8 cellular contexts compared by ENCODE assay signal in the genomic region with DNA sequence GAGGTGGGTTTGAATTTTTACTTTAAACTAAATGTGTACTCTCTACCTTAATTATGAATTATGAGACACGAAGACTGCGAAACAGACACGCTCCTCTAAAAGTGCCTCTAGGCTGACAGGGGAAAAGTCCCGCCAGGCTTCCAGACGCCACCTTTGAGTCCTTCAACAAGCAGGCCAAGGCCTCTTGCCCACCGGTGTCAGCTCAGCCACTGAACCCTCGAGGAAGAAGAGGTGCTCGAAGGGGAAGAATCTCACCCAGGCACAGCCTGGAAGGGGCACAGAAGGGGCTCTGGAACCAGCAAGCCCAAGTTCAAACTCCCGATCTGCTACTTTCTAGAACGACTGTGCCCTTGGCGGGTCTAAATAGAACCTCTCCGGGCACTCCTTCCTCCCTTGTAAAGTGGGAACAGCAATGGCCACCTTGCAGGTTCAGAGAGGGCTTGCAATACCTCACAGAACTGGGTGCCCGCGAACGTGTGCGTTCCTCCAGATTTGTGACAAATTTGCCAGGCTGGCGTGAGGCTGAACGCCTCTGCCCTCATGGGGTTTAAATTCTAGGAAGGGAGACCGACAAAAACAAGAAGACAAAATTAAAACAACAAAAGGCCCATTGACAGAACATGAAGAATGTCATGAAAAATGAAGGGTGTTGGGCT.
DNase-seq lines count a peak whose midpoint lies in the region; ATAC-seq and TF ChIP-seq lines count a peak whose summit lies in the region.

No MANE protein-coding gene starts in this region.

- peak overlapping the region; percentile 56 to 74; a peak in 3 of 4 replicates for H3K4me3 ChIP-seq in DND-41 (ENCODE audit: low read depth in 1 of 2, low read length in 2 of 2)
- peak overlapping the region; percentile 70 to 96 (median 90) for H3K4me3 ChIP-seq in esophagus squamous epithelium

- peaks cover 35% of the 10 kb centered on the region for H3K4me1 ChIP-seq in DND-41 (ENCODE audit: insufficient read depth, low read length)
- peaks cover 24 to 41% (median 26%) of the 10 kb centered on the region in 3 donors for H3K4me1 ChIP-seq in esophagus squamous epithelium

- no peaks in the 10 kb centered on the region for H3K36me3 ChIP-seq in DND-41 (ENCODE audit: insufficient read depth, low read length)
- H3K36me3 ChIP-seq in esophagus squamous epithelium, result no peaks in the 10 kb centered on the region

- DNase-seq in DND-41, result no peak
- DNase-seq in RWPE1 (ENCODE audit: low spot score), result no peak
- no peak for DNase-seq in esophagus squamous epithelium (lab: John Stamatoyannopoulos, UW)
- DNase-seq in progenitor cell of endocrine pancreas (ENCODE audit: low spot score, unreplicated experiment), result no peak
- no peak for DNase-seq in RKO (ENCODE audit: low spot score)
- DNase-seq in activated CD4-positive, alpha-beta T cell treated with anti-CD3 and anti-CD28 coated beads, Interleukin-2, amount 50 U/mL, for 4 hours, result no peak
- DNase-seq in T1000 (lab: John Stamatoyannopoulos, UW), result no peak
- DNase-seq in SW 1271 (lab: John Stamatoyannopoulos, UW), result no peak

- no peaks in the 10 kb centered on the region for H3K27me3 ChIP-seq in DND-41 (ENCODE audit: insufficient read depth, low read length, poor library complexity)
- no peaks in the 10 kb centered on the region for H3K27me3 ChIP-seq in esophagus squamous epithelium

- intact Hi-C loops in esophagus squamous epithelium (cut with DNase I), result no loop called here

- no peak for TF ChIP-seq POLR2A in esophagus squamous epithelium (IDR thresholded peaks at IDR 0.05)

- no peaks in the 10 kb centered on the region for H3K36me3 Mint-ChIP-seq in progenitor cell of endocrine pancreas (ENCODE audit: insufficient read depth)

- H3K9ac ChIP-seq in DND-41 (ENCODE audit: low read depth, low read length), result peak overlapping the region; percentile 73

- peak overlapping the region; percentile 97 for H3K4me2 ChIP-seq in DND-41 (ENCODE audit: insufficient read depth, low read length)

- no peak for TF ChIP-seq CTCF in DND-41 (IDR thresholded peaks at IDR 0.05; ENCODE audit: borderline replicate concordance, extremely low read depth, low read length, poor library complexity, severe bottlenecking)
- no peak for TF ChIP-seq CTCF in RWPE1 (conservative IDR thresholded peaks at IDR 0.05; ENCODE audit: low read depth)
- TF ChIP-seq CTCF in esophagus squamous epithelium (IDR thresholded peaks at IDR 0.05), result no peak
- no peak for TF ChIP-seq CTCF in progenitor cell of endocrine pancreas (IDR thresholded peaks at IDR 0.05; ENCODE audit: unreplicated experiment)

- POLR2A ChIA-PET in RWPE1 (lab: Yijun Ruan, JAX; ENCODE audit: low non-redundant PET), result no interaction called here

- H3K27ac ChIP-seq in DND-41 (ENCODE audit: low read length) (peak overlapping the region; percentile 60; the same call in 1 of the 2 replicates), RWPE1 (peak overlapping the region; percentile 91), esophagus squamous epithelium (peak overlapping the region; percentile 85 to 96 (median 90))

- H2AFZ ChIP-seq in DND-41 (ENCODE audit: low read depth, low read length), result peak overlapping the region; percentile 84

- peak overlapping the region; percentile 75 for H3K4me3 Mint-ChIP-seq in progenitor cell of endocrine pancreas (ENCODE audit: low read depth)

- no peak for ATAC-seq in DND-41 (ENCODE audit: insufficient read depth, low read depth)

- H3K27me3 Mint-ChIP-seq in progenitor cell of endocrine pancreas, result peaks cover 6% of the 10 kb centered on the region

- H4K20me1 ChIP-seq in DND-41 (ENCODE audit: insufficient read depth, low read length), result peaks cover 28% of the 10 kb centered on the region

- H3K4me1 Mint-ChIP-seq in progenitor cell of endocrine pancreas (ENCODE audit: low read depth), result peaks cover 17% of the 10 kb centered on the region

- H3K9me3 ChIP-seq in DND-41 (ENCODE audit: insufficient read depth, low read length, severe bottlenecking) (no peaks in the 10 kb centered on the region), esophagus squamous epithelium (no peaks in the 10 kb centered on the region)

- H3K9me3 Mint-ChIP-seq in progenitor cell of endocrine pancreas (ENCODE audit: low read depth), result no peaks in the 10 kb centered on the region

- CTCF ChIA-PET in RWPE1 (lab: Yijun Ruan, JAX), result no interaction called here

- 69% methylated on average over 10 to 18 of the region's 19 CpGs for WGBS in esophagus squamous epithelium, 2 donors

- H3K79me2 ChIP-seq in DND-41 (ENCODE audit: insufficient read depth, low read length), result peaks cover 37% of the 10 kb centered on the region

- peak overlapping the region; percentile 73 for H3K27ac Mint-ChIP-seq in progenitor cell of endocrine pancreas
